Comparison of ENCODE assay signal across 24 cellular contexts in the genomic region with DNA sequence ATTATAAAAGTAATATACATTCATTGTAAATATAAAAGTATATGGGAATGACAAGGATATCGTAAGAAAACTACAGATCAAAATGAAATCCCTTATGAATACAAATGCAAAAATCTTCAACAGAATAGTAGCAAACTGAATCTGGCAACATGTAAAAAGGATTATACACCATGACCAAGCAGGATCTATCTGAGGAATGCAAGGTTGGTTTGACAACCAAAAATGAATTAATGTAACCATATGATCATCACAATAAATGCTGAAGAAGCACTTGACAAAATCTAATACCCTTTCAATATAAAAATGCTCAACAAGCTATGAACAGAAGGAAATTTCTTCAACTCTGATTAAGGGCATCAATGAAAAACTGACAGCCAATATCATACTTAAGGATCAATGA. TPM values are rescaled to one million over a fixed set of nuclear protein-coding genes. Genes with fewer than 3 reads are reported as not detected.
DNase-seq lines count a peak whose midpoint lies in the region; ATAC-seq, FAIRE-seq and TF ChIP-seq lines count a peak whose summit lies in the region.
"Had no signal": no experiment of that assay in that cellular context is flagged by ENCODE, and none has a peak within 500 bp of the region (broad histone marks: within the 10 kb centered on the region; RNA-seq: fewer than 3 reads in every experiment).

No MANE protein-coding gene starts in this region.

- no peaks in the 10 kb centered on the region for H3K9me1 ChIP-seq in K562 (ENCODE audit: control insufficient read depth, insufficient read depth, low read length)

- no peak overlapping the region for H2AFZ ChIP-seq in K562 (ENCODE audit: low read depth, low read length)

- no peak overlapping the region for H3K9ac ChIP-seq in K562 (ENCODE audit: insufficient read depth in 1 of 2, low read depth in 2 of 2, low read length in 2 of 2)
- H3K9ac ChIP-seq: BLaER1 had no signal

- intact Hi-C loops in K562 (cut with micrococcal nuclease) = no loop called here

- in situ Hi-C loops in K562 (cut with MboI) = no loop called here

- peaks cover 73 to 99% of the 10 kb centered on the region in 2 experiments for H3K36me3 ChIP-seq in HEK293 (ENCODE audit: control insufficient read depth in 2 of 2, insufficient read depth in 1 of 2, low read length in 2 of 2)
- peaks cover 93% of the 10 kb centered on the region for H3K36me3 ChIP-seq in K562 (ENCODE audit: control insufficient read depth, insufficient read depth, low read length)

- no peak overlapping the region for H3K4me2 ChIP-seq in K562 (ENCODE audit: insufficient read depth, low read length)
- H3K4me2 ChIP-seq: BLaER1 had no signal

- TF ChIP-seq EP300 in K562 (IDR thresholded peaks at IDR 0.05; ENCODE audit: low read length) = no peak

- no peak for TF ChIP-seq RAD21 in K562 (CRISPR knock-in tag; conservative IDR thresholded peaks at IDR 0.05 in 1 of 2, IDR thresholded peaks at IDR 0.05 in 1 of 2)

- H3K27me3 ChIP-seq in K562 (ENCODE audit: control insufficient read depth in 2 of 2, insufficient read depth in 2 of 2, low read length in 2 of 2) = no peaks in the 10 kb centered on the region
- H3K27me3 ChIP-seq: BE2C, BLaER1 had no signal

- H3K4me1 ChIP-seq in HEK293 (ENCODE audit: control insufficient read depth, insufficient read depth, low read length) (no peaks in the 10 kb centered on the region), K562 (replicated peaks in 1 of 2; ENCODE audit: control insufficient read depth in 2 of 2, insufficient read depth in 2 of 2, low read length in 2 of 2) (no peaks in the 10 kb centered on the region; a peak in 1 of 5 replicates)
- H3K4me1 ChIP-seq: BE2C, BLaER1 had no signal

- POLR2A ChIA-PET in HEK293 (lab: Yijun Ruan, JAX) = no interaction called here
- POLR2A ChIA-PET in K562 (lab: Yijun Ruan, JAX) = no interaction called here

- no peak for FAIRE-seq in K562 (lab: Jason Lieb, UNC)
- FAIRE-seq: GM12878, GM12892, GM18507 had no signal

- TF ChIP-seq POLR2A in K562 (conservative IDR thresholded peaks at IDR 0.05) (no peak), erythroblast (IDR thresholded peaks at IDR 0.05; ENCODE audit: low read length) (no peak)

- H3K27ac ChIP-seq in HEK293 (ENCODE audit: extremely low read depth, low read depth, low read length) (no peak overlapping the region), K562 (ENCODE audit: extremely low read depth, low read depth, low read length) (no peak overlapping the region)
- H3K27ac ChIP-seq: BLaER1 had no signal

- BruUV-seq in K562 (replicated peaks; lab: Mats Ljungman, UMichigan) = no TSS peak

- WGBS in K562 (ENCODE audit: insufficient coverage, low coverage, missing lambda C conversion rate) = 100% methylated on average over 1 of the region's 1 CpG

- DNase-seq in K562 (ENCODE audit: extremely low read depth in 1 of 4, low spot score in 3 of 4) (peak in 1 of 4 experiments; percentile 12), erythroblast (lab: John Stamatoyannopoulos, UW) (peak; percentile 33), AG20443 (ENCODE audit: low spot score) (no peak), NAMALWA (ENCODE audit: low spot score) (no peak)
- DNase-seq: 8988T; BE2C; C1 segment of cervical spinal cord; CD4-positive, alpha-beta memory T cell; CD4-positive, CD25-positive, alpha-beta regulatory T cell; CD8-positive, alpha-beta memory T cell; COR-L47; DMS 273 treated with DMSO at 0.1 percent for 48 hours; DMS153; DMS53; DMS79; DND-41; EL; GDM1 had no signal

- no peak for TF ChIP-seq CTCF in HEK293 (tag by site-specific recombination; IDR thresholded peaks at IDR 0.05)
- no peak for TF ChIP-seq CTCF in K562 (IDR thresholded peaks at IDR 0.05 in 2 of 3, conservative IDR thresholded peaks at IDR 0.05 in 1 of 3; ENCODE audit: insufficient read depth in 2 of 3, low read depth in 1 of 3, low read length in 3 of 3)

- CTCF ChIA-PET in HEK293 (lab: Yijun Ruan, JAX) = interaction anchor here (1.6 kb wide), 1 partner anchor 75 kb away, joined by 4 read pairs; no protein-coding TSS in a partner anchor
- CTCF ChIA-PET in K562 (lab: Yijun Ruan, JAX; ENCODE audit: low intra/inter-chr PET ratio) = interaction anchor here (0.5 kb wide), 1 partner anchor 78 kb away, joined by 5 read pairs; no protein-coding TSS in a partner anchor

- ATAC-seq in K562 (no peak), HG03354 (IDR thresholded peaks at IDR 0.05; ENCODE audit: poor library complexity, severe bottlenecking, unreplicated experiment) (no peak)
- ATAC-seq: GM12878 had no signal

- H3K4me3 ChIP-seq in HEK293 (ENCODE audit: low read depth, low read length) (no peak overlapping the region), K562 (no peak overlapping the region)
- H3K4me3 ChIP-seq: BLaER1, GM12878 had no signal

- H3K79me2 ChIP-seq in K562 (ENCODE audit: control insufficient read depth, insufficient read depth, low read length) = no peaks in the 10 kb centered on the region

- H4K20me1 ChIP-seq in K562 (replicated peaks; ENCODE audit: control insufficient read depth, insufficient read depth, low read length) = no peaks in the 10 kb centered on the region

- H3K9me3 ChIP-seq in HEK293 (ENCODE audit: control insufficient read depth, insufficient read depth, low read depth, low read length) = no peaks in the 10 kb centered on the region
- H3K9me3 ChIP-seq in K562 (replicated peaks; ENCODE audit: control insufficient read depth, insufficient read depth, low read depth, low read length) = peaks cover 9% of the 10 kb centered on the region
- H3K9me3 ChIP-seq: BE2C had no signal

TF ChIP-seq in HEK293, 187 proteins besides CTCF, POLR2A, EP300 and RAD21:
- TF ChIP-seq SETDB1 (IDR thresholded peaks at IDR 0.05; ENCODE audit: insufficient read length, low read length) (peak; percentile 18), ZSCAN18 (tag by site-specific recombination; IDR thresholded peaks at IDR 0.05) (no peak), ZNF157 (tag by site-specific recombination; IDR thresholded peaks at IDR 0.05) (peak; percentile 53)
TF ChIP-seq in HEK293: peak in this region for 2.

TF ChIP-seq in K562, 482 proteins besides CTCF, POLR2A, EP300 and RAD21 (continues in another document):
- TF ChIP-seq ATF2 (CRISPR knock-in tag; IDR thresholded peaks at IDR 0.05) (no peak), SMAD4 (CRISPR knock-in tag; conservative IDR thresholded peaks at IDR 0.05) (no peak), NFE2 (IDR thresholded peaks at IDR 0.05; ENCODE audit: low read depth) (peak; percentile 40; the same call in 1 of the 2 replicates), BRD9 (IDR thresholded peaks at IDR 0.05; ENCODE audit: low read depth, partially characterized antibody) (no peak), HDAC6 (IDR thresholded peaks at IDR 0.05; ENCODE audit: low read depth, low read length) (no peak), ZSCAN32 (CRISPR knock-in tag; IDR thresholded peaks at IDR 0.05) (no peak), CREM (IDR thresholded peaks at IDR 0.05; ENCODE audit: low read depth) (no peak), TAF1 (IDR thresholded peaks at IDR 0.05; ENCODE audit: control insufficient read depth, extremely low read depth, insufficient read depth, low read length, severe bottlenecking) (no peak), TRIM24 (IDR thresholded peaks at IDR 0.05) (peak in 1 of 2 experiments; percentile 17; a peak in 1 of 4 replicates)
- TF ChIP-seq, protein P1, sequence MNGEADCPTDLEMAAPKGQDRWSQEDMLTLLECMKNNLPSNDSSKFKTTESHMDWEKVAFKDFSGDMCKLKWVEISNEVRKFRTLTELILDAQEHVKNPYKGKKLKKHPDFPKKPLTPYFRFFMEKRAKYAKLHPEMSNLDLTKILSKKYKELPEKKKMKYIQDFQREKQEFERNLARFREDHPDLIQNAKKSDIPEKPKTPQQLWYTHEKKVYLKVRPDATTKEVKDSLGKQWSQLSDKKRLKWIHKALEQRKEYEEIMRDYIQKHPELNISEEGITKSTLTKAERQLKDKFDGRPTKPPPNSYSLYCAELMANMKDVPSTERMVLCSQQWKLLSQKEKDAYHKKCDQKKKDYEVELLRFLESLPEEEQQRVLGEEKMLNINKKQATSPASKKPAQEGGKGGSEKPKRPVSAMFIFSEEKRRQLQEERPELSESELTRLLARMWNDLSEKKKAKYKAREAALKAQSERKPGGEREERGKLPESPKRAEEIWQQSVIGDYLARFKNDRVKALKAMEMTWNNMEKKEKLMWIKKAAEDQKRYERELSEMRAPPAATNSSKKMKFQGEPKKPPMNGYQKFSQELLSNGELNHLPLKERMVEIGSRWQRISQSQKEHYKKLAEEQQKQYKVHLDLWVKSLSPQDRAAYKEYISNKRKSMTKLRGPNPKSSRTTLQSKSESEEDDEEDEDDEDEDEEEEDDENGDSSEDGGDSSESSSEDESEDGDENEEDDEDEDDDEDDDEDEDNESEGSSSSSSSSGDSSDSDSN (IDR thresholded peaks at IDR 0.05; ENCODE audit: borderline replicate concordance in 1 of 2, low read depth in 2 of 2, low read length in 2 of 2) = no peak

RNA-seq across cellular contexts. Expression of gene NDEL1, which starts 48.8 kb away (rescaled TPM):
- total RNA-seq in K562 (2011; cell fraction: chromatin; rRNA removed; ENCODE audit: low replicate concordance) = 67.3 and 150 TPM in 2 replicates
- total RNA-seq in K562 (2011; cell fraction: nucleolus; rRNA removed) = 50.3 and 51.5 TPM in 2 replicates
- 71.7 and 72.9 TPM in 2 replicates for total RNA-seq in K562 (2011; cell fraction: nucleoplasm; rRNA removed)
- total RNA-seq in K562 (2014; rRNA removed) = 17.3 and 19.0 TPM in 2 replicates
- total RNA-seq in K562 (2014; rRNA removed; fragmentation: Illumina TruSeq; extraction: Trizol) = 21.1 and 25.3 TPM in 2 replicates
- 22.7 and 23.7 TPM in 2 replicates for total RNA-seq in K562 (2015; rRNA removed; fragmentation: Illumina TruSeq; extraction: Trizol)
- total RNA-seq in K562 (2021) = 23.5 and 26.6 TPM in 2 replicates
- polyA plus RNA-seq in K562 (2011; rRNA removed) = 29.1 and 30.5 TPM in 2 replicates
- polyA plus RNA-seq in K562 (2011; cell fraction: cytosol; rRNA removed) = 29.5 and 36.3 TPM in 2 replicates
- 70.1 and 75.1 TPM in 2 replicates for polyA plus RNA-seq in K562 (2011; cell fraction: nucleus; rRNA removed)
- polyA plus RNA-seq in K562 (2012) = 19.6 and 20.6 TPM in 2 replicates
- polyA plus RNA-seq in K562 (2014; fragmentation: Illumina TruSeq; extraction: Trizol) = 26.9 and 28.6 TPM in 2 replicates
- 1 to 10 TPM in 1 of 2 experiments, under 1 TPM in 1; 0.86 to 2.0 TPM for polyA plus RNA-seq in K562 (2014; fragmentation: Nextera tagmentation; extraction: Ambion mirVana)
- 29.2 and 38.7 TPM in 2 replicates for polyA plus RNA-seq in K562 (2014; rRNA removed)
- 29.0 and 31.7 TPM in 2 replicates for polyA minus RNA-seq in K562 (2011; rRNA and poly(A)+ RNA removed)
- polyA minus RNA-seq in K562 (2011; cell fraction: cytosol; rRNA and poly(A)+ RNA removed) = 10.7 and 14.2 TPM in 2 replicates
- polyA minus RNA-seq in K562 (2011; cell fraction: nucleus; rRNA and poly(A)+ RNA removed) = 28.3 and 50.1 TPM in 2 replicates

Comparison
In these comparisons a context has a peak if more than half of its experiments do, and no peak if none do; other contexts are left out.
1. DNase-seq: peak in erythroblast (2 of 2); none in AG20443 (single experiment) and NAMALWA (single experiment).
2. Of the 44 proteins assayed by ChIP-seq in both K562 and HEK293: peak only in K562: ZNF24 and ZNF324; only in HEK293: SETDB1; in both: none; in neither: 41.